In the genomic region with DNA sequence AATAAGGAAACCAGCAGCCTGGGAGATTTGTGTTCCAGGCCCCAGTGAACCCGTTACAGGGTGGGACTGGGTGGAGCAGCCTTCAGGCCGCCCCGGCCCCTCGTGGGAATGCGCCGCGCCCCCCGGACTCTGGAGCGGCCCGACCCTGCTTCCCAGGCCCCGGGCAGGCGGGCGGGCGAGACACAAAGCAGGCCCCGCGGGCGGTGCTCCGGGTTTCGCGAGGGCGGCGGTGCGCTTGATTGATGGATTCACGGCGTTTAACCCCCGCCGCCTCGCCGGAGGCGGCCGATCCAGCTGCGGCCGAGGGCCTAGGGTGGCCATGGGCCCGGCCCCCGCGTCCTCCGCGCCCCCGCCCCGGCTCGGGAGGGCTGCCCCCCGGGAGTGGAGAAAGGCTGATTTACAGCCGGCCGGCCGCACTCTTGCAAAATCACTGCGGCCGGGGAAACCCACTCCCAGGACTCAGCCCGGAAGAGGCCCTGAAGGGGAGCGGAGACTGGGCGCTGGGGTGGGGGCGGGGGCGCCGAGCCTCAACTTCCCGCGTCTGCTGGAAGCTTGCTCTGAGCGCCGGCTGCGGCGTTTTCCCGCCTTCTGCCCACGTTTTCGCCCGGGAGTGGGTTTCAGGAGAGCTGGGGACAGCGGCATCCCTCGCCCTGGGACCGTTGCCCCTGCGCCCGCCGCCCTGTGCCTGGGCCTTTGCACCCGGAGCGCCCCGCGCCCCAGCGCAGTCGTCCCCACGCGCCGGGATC, we compare ENCODE assay signal across 10 cellular contexts.
DNase-seq lines count a peak whose midpoint lies in the region; ATAC-seq and TF ChIP-seq lines count a peak whose summit lies in the region.
"Had no signal": no experiment of that assay in that cellular context is flagged by ENCODE, and none has a peak within 500 bp of the region (broad histone marks: within the 10 kb centered on the region; RNA-seq: fewer than 3 reads in every experiment).

No MANE protein-coding gene starts in this region.

- H3K79me2 ChIP-seq in osteoblast (ENCODE audit: insufficient read depth, low read length), result peaks cover 4% of the 10 kb centered on the region

- H3K4me3 Mint-ChIP-seq in Calu3 (ENCODE audit: low read depth, unreplicated experiment), result peak overlapping the region; percentile 57
- peak overlapping the region in 2 of 7 donors; percentile 39 to 64 for H3K4me3 Mint-ChIP-seq in CD8-positive, alpha-beta memory T cell

- no peak for TF ChIP-seq CTCF in Calu3 (IDR thresholded peaks at IDR 0.05; ENCODE audit: unreplicated experiment)
- TF ChIP-seq CTCF in osteoblast (IDR thresholded peaks at IDR 0.05; ENCODE audit: extremely low read depth, low read depth, low read length), result no peak

- H3K36me3 ChIP-seq in esophagus (ENCODE audit: control insufficient read depth in 2 of 2, insufficient read depth in 2 of 2, low read length in 1 of 2) (no peaks in the 10 kb centered on the region), osteoblast (ENCODE audit: insufficient read depth, low read length) (no peaks in the 10 kb centered on the region)
- H3K36me3 ChIP-seq in CD8-positive, alpha-beta memory T cell (ENCODE audit: insufficient read depth, low read length), result no peaks in the 10 kb centered on the region
- H3K36me3 ChIP-seq: neutrophil had no signal

- CTCF ChIA-PET in Calu3 (lab: Charles Lee), result interaction anchor here (0.7 to 2.4 kb wide), 18 partner anchors 10 to 593 kb away, joined by 3 to 17 read pairs (median 4); no protein-coding TSS in a partner anchor
- CTCF ChIA-PET in CD8-positive, alpha-beta memory T cell (lab: Charles Lee), result no interaction called here

- POLR2A ChIA-PET in CD8-positive, alpha-beta memory T cell (lab: Charles Lee), result no interaction called here

- no peak for ATAC-seq in GM18870 (IDR thresholded peaks at IDR 0.05; ENCODE audit: unreplicated experiment)
- no peak for ATAC-seq in HG03196 (IDR thresholded peaks at IDR 0.05; ENCODE audit: unreplicated experiment)

- no peaks in the 10 kb centered on the region for H4K20me1 ChIP-seq in osteoblast (ENCODE audit: insufficient read depth, low read length)

- 8 to 9% methylated on average over 61 to 78 of the region's 78 CpGs for WGBS in esophagus, 2 donors

- H3K36me3 Mint-ChIP-seq in Calu3 (ENCODE audit: insufficient read depth, unreplicated experiment), result peaks cover 6% of the 10 kb centered on the region
- H3K36me3 Mint-ChIP-seq in CD8-positive, alpha-beta memory T cell, result no peaks in the 10 kb centered on the region

- H3K4me1 Mint-ChIP-seq in Calu3 (ENCODE audit: low read depth, unreplicated experiment), result peaks cover 47% of the 10 kb centered on the region
- H3K4me1 Mint-ChIP-seq in CD8-positive, alpha-beta memory T cell, result peaks cover 12 to 15% (median 13%) of the 10 kb centered on the region in 3 donors

- peaks cover 0 to 4% of the 10 kb centered on the region in 2 donors for H3K9me3 ChIP-seq in esophagus (ENCODE audit: control insufficient read depth in 2 of 2, insufficient read depth in 1 of 2, low read depth in 1 of 2, low read length in 1 of 2)
- H3K9me3 ChIP-seq in osteoblast (ENCODE audit: low read depth, low read length), result no peaks in the 10 kb centered on the region
- H3K9me3 ChIP-seq in CD8-positive, alpha-beta memory T cell (ENCODE audit: low read length), result no peaks in the 10 kb centered on the region

- peaks cover 28% of the 10 kb centered on the region for H3K27me3 Mint-ChIP-seq in Calu3 (ENCODE audit: unreplicated experiment)
- H3K27me3 Mint-ChIP-seq in CD8-positive, alpha-beta memory T cell, result peaks cover 50 to 67% of the 10 kb centered on the region in 2 donors

- H3K4me3 ChIP-seq in esophagus (ENCODE audit: low read depth in 1 of 2, low read length in 2 of 2) (peak overlapping the region in 1 of 2 donors; percentile 0), osteoblast (ENCODE audit: insufficient read depth, low read length) (peak overlapping the region; percentile 64)
- no peak overlapping the region for H3K4me3 ChIP-seq in CD8-positive, alpha-beta memory T cell (ENCODE audit: low read length)

- H3K27ac Mint-ChIP-seq in Calu3 (ENCODE audit: unreplicated experiment), result no peak overlapping the region
- peak overlapping the region in 2 of 8 donors; percentile 75 to 90 for H3K27ac Mint-ChIP-seq in CD8-positive, alpha-beta memory T cell

- H3K27me3 ChIP-seq in esophagus (ENCODE audit: control insufficient read depth in 1 of 2, insufficient read depth in 2 of 2, low read length in 2 of 2) (peaks cover 0 to 34% of the 10 kb centered on the region in 2 donors), osteoblast (ENCODE audit: insufficient read depth, low read length) (no peaks in the 10 kb centered on the region)
- peaks cover 62% of the 10 kb centered on the region for H3K27me3 ChIP-seq in CD8-positive, alpha-beta memory T cell (ENCODE audit: insufficient read depth, low read length, poor library complexity, severe bottlenecking)

- no peak for DNase-seq in Calu3
- peak; percentile 52 for DNase-seq in NCI-H2227 (lab: John Stamatoyannopoulos, UW; ENCODE audit: unreplicated experiment)
- DNase-seq in osteoblast (ENCODE audit: insufficient read length, low spot score, missing footprints), result no peak
- DNase-seq in CD8-positive, alpha-beta memory T cell, result no peak
- no peak for DNase-seq in NCI-H1436 treated with DMSO at 0.1 percent for 48 hours (lab: John Stamatoyannopoulos, UW)

- H3K4me1 ChIP-seq in esophagus (ENCODE audit: control insufficient read depth in 2 of 2, insufficient read depth in 2 of 2, low read length in 1 of 2), result peaks cover 5 to 6% of the 10 kb centered on the region in 2 donors
- H3K4me1 ChIP-seq in osteoblast (ENCODE audit: insufficient read depth, low read length), result peaks cover 74% of the 10 kb centered on the region
- peaks cover 23% of the 10 kb centered on the region for H3K4me1 ChIP-seq in CD8-positive, alpha-beta memory T cell (ENCODE audit: insufficient read depth, low read length)

- intact Hi-C loops in Calu3 (cut with micrococcal nuclease; ENCODE audit: unreplicated experiment), result no loop called here

- peak overlapping the region; percentile 75 for H3K4me2 ChIP-seq in osteoblast (ENCODE audit: insufficient read depth, low read length)

- no TSS peak for BruUV-seq in Calu3 (replicated peaks; lab: Mats Ljungman, UMichigan)

- H3K9me3 Mint-ChIP-seq in Calu3 (ENCODE audit: low read depth, unreplicated experiment), result no peaks in the 10 kb centered on the region
- peaks cover 6 to 30% (median 16%) of the 10 kb centered on the region in 5 donors for H3K9me3 Mint-ChIP-seq in CD8-positive, alpha-beta memory T cell
- H3K9me3 Mint-ChIP-seq: activated naive CD4-positive, alpha-beta T cell treated with anti-CD3 and anti-CD28 coated beads, Interleukin-2, amount 50 U/mL, for 72 hours had no signal

- H3K27ac ChIP-seq in esophagus (ENCODE audit: low read depth in 2 of 2, low read length in 1 of 2) (peak overlapping the region; percentile 67 to 83), osteoblast (ENCODE audit: low read depth, low read length) (peak overlapping the region; percentile 62)
- no peak overlapping the region for H3K27ac ChIP-seq in CD8-positive, alpha-beta memory T cell (ENCODE audit: low read depth, low read length)
- H3K27ac ChIP-seq: neutrophil had no signal

- H2AFZ ChIP-seq in osteoblast (ENCODE audit: low read length), result peak overlapping the region; percentile 83
